ENCODE assay signal across 8 cellular contexts in the genomic region with DNA sequence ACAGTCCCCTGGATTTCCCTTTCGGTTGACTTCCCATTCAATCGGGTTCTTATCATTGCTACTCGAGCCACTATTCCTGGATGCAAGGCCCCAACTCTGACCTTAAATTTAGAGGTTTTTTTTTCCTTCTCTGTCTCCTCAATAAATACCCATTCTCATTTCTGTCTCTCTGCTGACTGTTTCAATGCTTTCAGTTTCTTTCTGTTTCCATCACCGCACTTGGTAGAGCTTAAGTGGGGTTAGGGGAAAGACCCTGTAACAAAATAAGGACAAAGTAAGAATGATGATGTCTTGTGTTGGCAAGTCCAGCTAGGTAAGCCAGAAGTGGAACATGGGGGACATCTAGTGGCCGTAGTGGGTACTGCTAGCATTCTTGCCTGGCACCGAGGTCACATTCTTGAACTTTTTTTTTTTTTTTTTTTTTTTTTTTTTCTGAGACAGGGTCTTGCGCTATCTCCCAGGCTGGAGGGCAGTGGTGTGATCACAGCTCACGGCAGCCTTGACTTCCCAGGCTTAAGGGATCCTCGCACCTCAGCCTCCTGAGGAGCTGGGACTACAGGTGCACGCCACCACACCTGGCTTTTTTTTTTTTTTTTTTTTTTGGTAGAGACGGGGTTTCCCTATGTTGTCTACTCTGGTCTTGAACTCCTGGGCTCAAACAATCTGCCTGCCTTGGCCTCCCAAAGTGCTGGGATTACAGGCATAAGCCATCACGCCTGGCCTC. TPM values are rescaled to one million over a fixed set of nuclear protein-coding genes. Genes with fewer than 3 reads are reported as not detected.
A peak's percentile ranks its signal among the peaks of the same experiment; 100 is the strongest.
DNase-seq lines count a peak whose midpoint lies in the region; ATAC-seq and TF ChIP-seq lines count a peak whose summit lies in the region.

No MANE protein-coding gene starts in this region.

- no peaks in the 10 kb centered on the region for H3K9me3 ChIP-seq in HAP-1
- H3K9me3 ChIP-seq in prostate gland, result no peaks in the 10 kb centered on the region

- ATAC-seq in SK-N-SH treated with all-trans-retinoic acid at 6 μM for 48 hours, result peak; percentile 66
- peak; percentile 73 for ATAC-seq in Right ventricle myocardium superior (ENCODE audit: poor library complexity)

- TF ChIP-seq POLR2A in NB4 (IDR thresholded peaks at IDR 0.05; ENCODE audit: extremely low read depth, insufficient read length), result no peak
- TF ChIP-seq POLR2A in prostate gland (IDR thresholded peaks at IDR 0.05), result no peak

- H3K4me3 ChIP-seq in HAP-1, result no peak overlapping the region
- H3K4me3 ChIP-seq in NB4 (ENCODE audit: low read depth, low read length), result no peak overlapping the region
- H3K4me3 ChIP-seq in prostate gland, result no peak overlapping the region

- H3K27ac ChIP-seq in prostate gland, result no peak overlapping the region

- no peaks in the 10 kb centered on the region for H3K27me3 ChIP-seq in HAP-1 (ENCODE audit: low read depth)
- H3K27me3 ChIP-seq in prostate gland (replicated peaks; ENCODE audit: insufficient read depth), result no peaks in the 10 kb centered on the region

- peaks cover 4% of the 10 kb centered on the region for H3K4me1 ChIP-seq in HAP-1
- no peaks in the 10 kb centered on the region for H3K4me1 ChIP-seq in prostate gland (replicated peaks)

- 28% methylated on average over 12 of the region's 12 CpGs for WGBS in prostate gland

- peak; percentile 98 for TF ChIP-seq CTCF in NB4 (IDR thresholded peaks at IDR 0.05; ENCODE audit: low read depth, low read length)
- TF ChIP-seq CTCF in prostate gland (IDR thresholded peaks at IDR 0.05), result peak; percentile 76 to 91 (median 84)

- no peaks in the 10 kb centered on the region for H3K36me3 ChIP-seq in HAP-1 (replicated peaks)
- H3K36me3 ChIP-seq in prostate gland, result no peaks in the 10 kb centered on the region

- intact Hi-C loops in Right ventricle myocardium superior (cut with DNase I) (loop anchor here (5.0 to 10.0 kb wide), 2 partner anchors 184 to 346 kb away; no protein-coding TSS in a partner anchor), prostate gland (cut with DNase I) (loop anchor here (2.0 to 10.0 kb wide), 2 partner anchors 186 to 366 kb away; no protein-coding TSS in a partner anchor)

- DNase-seq in ELR (ENCODE audit: low read depth) (peak; percentile 84), HAP-1 (ENCODE audit: low spot score in 2 of 2) (peak; percentile 63 to 92), NB4 (ENCODE audit: low read depth) (peak; percentile 91), Right ventricle myocardium superior (peak; percentile 84), prostate gland (ENCODE audit: low spot score) (peak; percentile 77), ureter (ENCODE audit: low spot score) (peak; percentile 89)
- peak; percentile 87 for DNase-seq in activated naive CD4-positive, alpha-beta T cell treated with anti-CD3 and anti-CD28 coated beads, Interleukin-2, amount 50 U/mL, for 16 hours

- in situ Hi-C loops in HAP-1 (cut with MboI; ENCODE audit: low sequenced_read_pairs), result loop anchor here (5.0 to 25.0 kb wide), 3 partner anchors 184 to 649 kb away; no protein-coding TSS in a partner anchor

TF ChIP-seq in SK-N-SH treated with all-trans-retinoic acid at 6 μM for 48 hours, 23 proteins besides CTCF, POLR2A, EP300 and RAD21:
- TF ChIP-seq, protein P1, sequence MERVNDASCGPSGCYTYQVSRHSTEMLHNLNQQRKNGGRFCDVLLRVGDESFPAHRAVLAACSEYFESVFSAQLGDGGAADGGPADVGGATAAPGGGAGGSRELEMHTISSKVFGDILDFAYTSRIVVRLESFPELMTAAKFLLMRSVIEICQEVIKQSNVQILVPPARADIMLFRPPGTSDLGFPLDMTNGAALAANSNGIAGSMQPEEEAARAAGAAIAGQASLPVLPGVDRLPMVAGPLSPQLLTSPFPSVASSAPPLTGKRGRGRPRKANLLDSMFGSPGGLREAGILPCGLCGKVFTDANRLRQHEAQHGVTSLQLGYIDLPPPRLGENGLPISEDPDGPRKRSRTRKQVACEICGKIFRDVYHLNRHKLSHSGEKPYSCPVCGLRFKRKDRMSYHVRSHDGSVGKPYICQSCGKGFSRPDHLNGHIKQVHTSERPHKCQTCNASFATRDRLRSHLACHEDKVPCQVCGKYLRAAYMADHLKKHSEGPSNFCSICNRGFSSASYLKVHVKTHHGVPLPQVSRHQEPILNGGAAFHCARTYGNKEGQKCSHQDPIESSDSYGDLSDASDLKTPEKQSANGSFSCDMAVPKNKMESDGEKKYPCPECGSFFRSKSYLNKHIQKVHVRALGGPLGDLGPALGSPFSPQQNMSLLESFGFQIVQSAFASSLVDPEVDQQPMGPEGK (CRISPR knock-in tag; IDR thresholded peaks at IDR 0.05; ENCODE audit: borderline replicate concordance), result peak; percentile 9; the same call in 1 of the 2 replicates
- no peak for TF ChIP-seq ZFP3 (CRISPR knock-in tag; IDR thresholded peaks at IDR 0.05)
TF ChIP-seq in SK-N-SH treated with all-trans-retinoic acid at 6 μM for 48 hours: peak in this region for 1.

RNA-seq across cellular contexts. Expression of a gene that starts 40.3 kb away (rescaled TPM):
- total RNA-seq in Right ventricle myocardium superior, result 15.7 TPM
- 10 to 100 TPM; 11.8 to 24.4 TPM for total RNA-seq in prostate gland
- 12.7 TPM for total RNA-seq in ureter

RNA-seq across cellular contexts. Expression of a gene that starts 58.1 kb away (rescaled TPM):
- 96.8 TPM for total RNA-seq in Right ventricle myocardium superior
- 100 to 1,000 TPM in 1 of 2 donors, 10 to 100 TPM in 1; 78.4 to 105 TPM for total RNA-seq in prostate gland
- 69.7 TPM for total RNA-seq in ureter

RNA-seq across cellular contexts. Expression of a gene that starts 59.5 kb away (rescaled TPM):
- total RNA-seq in Right ventricle myocardium superior (24.1 TPM), prostate gland (10 to 100 TPM; 18.7 to 34.7 TPM), ureter (33.1 TPM)
